In the genomic region with DNA sequence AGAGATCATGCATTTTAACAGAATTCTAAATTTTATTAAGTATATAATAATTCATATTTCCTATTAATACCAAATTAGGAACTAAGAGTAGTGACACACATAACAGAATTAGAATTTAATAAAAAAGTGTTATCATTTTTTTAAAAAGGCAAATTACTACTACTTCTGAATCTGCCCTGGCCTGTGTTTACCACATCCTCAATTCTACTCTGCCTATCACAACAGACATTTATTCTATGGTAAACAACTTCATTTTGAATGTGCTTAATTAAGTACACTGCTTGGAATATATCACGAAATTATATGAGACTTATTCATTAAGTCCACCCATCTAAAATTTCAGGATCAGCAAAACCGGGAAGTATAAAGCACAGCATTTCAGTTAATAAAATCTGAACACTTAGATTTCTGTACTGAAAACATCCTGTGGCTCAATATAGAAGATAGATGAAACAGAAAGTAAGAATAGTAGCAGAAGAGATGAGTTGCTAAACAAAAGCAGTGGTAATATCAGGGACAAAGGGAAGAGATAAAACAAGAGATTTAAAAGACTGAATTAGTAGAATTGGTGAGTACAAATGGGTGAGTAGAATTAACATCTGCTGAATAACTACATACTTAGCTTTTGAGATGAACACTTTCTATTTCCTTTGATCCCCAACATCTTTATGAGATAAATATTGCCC, we compare ENCODE assay signal across 12 cellular contexts. TPM values are rescaled to one million over a fixed set of nuclear protein-coding genes. Genes with fewer than 3 reads are reported as not detected.
DNase-seq lines count a peak whose midpoint lies in the region; ATAC-seq lines count a peak whose summit lies in the region.
"Had no signal": no experiment of that assay in that cellular context is flagged by ENCODE, and none has a peak within 500 bp of the region (broad histone marks: within the 10 kb centered on the region; RNA-seq: fewer than 3 reads in every experiment).

No MANE protein-coding gene starts in this region.

- peak overlapping the region; percentile 59 for H3K27ac Mint-ChIP-seq in activated naive CD8-positive, alpha-beta T cell treated with anti-CD3 and anti-CD28 coated beads, Interleukin-2, amount 10 ng/mL, durations not matched to agents 7 days and 5 days
- no peak overlapping the region for H3K27ac Mint-ChIP-seq in activated naive CD8-positive, alpha-beta T cell treated with anti-CD3 and anti-CD28 coated beads for 36 hours

- POLR2A ChIA-PET in activated naive CD8-positive, alpha-beta T cell treated with anti-CD3 and anti-CD28 coated beads, Interleukin-2, amount 10 ng/mL, durations not matched to agents 7 days and 5 days (lab: Charles Lee): no interaction called here

- ATAC-seq in activated naive CD8-positive, alpha-beta T cell treated with anti-CD3 and anti-CD28 coated beads, Interleukin-2, amount 10 ng/mL, durations not matched to agents 7 days and 5 days (ENCODE audit: low read depth): no peak
- peak; percentile 26 for ATAC-seq in HG02678 (IDR thresholded peaks at IDR 0.05; ENCODE audit: unreplicated experiment)

- no peaks in the 10 kb centered on the region for H3K27me3 Mint-ChIP-seq in activated naive CD8-positive, alpha-beta T cell treated with anti-CD3 and anti-CD28 coated beads, Interleukin-2, amount 10 ng/mL, durations not matched to agents 7 days and 5 days
- H3K27me3 Mint-ChIP-seq in activated naive CD8-positive, alpha-beta T cell treated with anti-CD3 and anti-CD28 coated beads for 36 hours: no peaks in the 10 kb centered on the region

- H3K4me1 Mint-ChIP-seq in activated naive CD8-positive, alpha-beta T cell treated with anti-CD3 and anti-CD28 coated beads, Interleukin-2, amount 10 ng/mL, durations not matched to agents 7 days and 5 days: peaks cover 23% of the 10 kb centered on the region
- H3K4me1 Mint-ChIP-seq in activated naive CD8-positive, alpha-beta T cell treated with anti-CD3 and anti-CD28 coated beads for 36 hours: peaks cover 24% of the 10 kb centered on the region

- H3K4me3 Mint-ChIP-seq in activated naive CD8-positive, alpha-beta T cell treated with anti-CD3 and anti-CD28 coated beads, Interleukin-2, amount 10 ng/mL, durations not matched to agents 7 days and 5 days: peak overlapping the region; percentile 62
- no peak overlapping the region for H3K4me3 Mint-ChIP-seq in activated naive CD8-positive, alpha-beta T cell treated with anti-CD3 and anti-CD28 coated beads for 36 hours

- no peaks in the 10 kb centered on the region for H3K9me3 Mint-ChIP-seq in activated naive CD8-positive, alpha-beta T cell treated with anti-CD3 and anti-CD28 coated beads, Interleukin-2, amount 10 ng/mL, durations not matched to agents 7 days and 5 days
- H3K9me3 Mint-ChIP-seq in activated naive CD8-positive, alpha-beta T cell treated with anti-CD3 and anti-CD28 coated beads for 36 hours: no peaks in the 10 kb centered on the region

- DNase-seq in activated naive CD8-positive, alpha-beta T cell treated with anti-CD3 and anti-CD28 coated beads, Interleukin-2, amount 10 ng/mL, durations not matched to agents 7 days and 5 days: no peak
- no peak for DNase-seq in activated naive CD8-positive, alpha-beta T cell treated with anti-CD3 and anti-CD28 coated beads for 36 hours
- DNase-seq in NAMALWA (ENCODE audit: low spot score): peak; percentile 35
- no peak for DNase-seq in SW480 (ENCODE audit: low spot score)
- DNase-seq in stimulated activated CD8-positive, alpha-beta memory T cell treated with anti-CD3 and anti-CD28 coated beads, Interleukin-4, amount 100 ng/mL, for 48 hours: no peak
- no peak for DNase-seq in NCI-H69 (lab: John Stamatoyannopoulos, UW)
- no peak for DNase-seq in NCI-H2196 (lab: John Stamatoyannopoulos, UW; ENCODE audit: unreplicated experiment)
- DNase-seq: foreskin fibroblast, midbrain, NCI-H1694, uterus had no signal

- H3K36me3 Mint-ChIP-seq in activated naive CD8-positive, alpha-beta T cell treated with anti-CD3 and anti-CD28 coated beads, Interleukin-2, amount 10 ng/mL, durations not matched to agents 7 days and 5 days: peaks cover 5% of the 10 kb centered on the region
- peaks cover 9% of the 10 kb centered on the region for H3K36me3 Mint-ChIP-seq in activated naive CD8-positive, alpha-beta T cell treated with anti-CD3 and anti-CD28 coated beads for 36 hours

RNA-seq across cellular contexts. Expression of gene SMC6, which starts 3.7 kb away (rescaled TPM):
- total RNA-seq in activated naive CD8-positive, alpha-beta T cell treated with anti-CD3 and anti-CD28 coated beads, Interleukin-2, amount 10 ng/mL, durations not matched to agents 7 days and 5 days: 10 to 100 TPM; 25.1 to 27.9 TPM
- 10 to 100 TPM; 22.5 TPM for total RNA-seq in activated naive CD8-positive, alpha-beta T cell treated with anti-CD3 and anti-CD28 coated beads for 36 hours

RNA-seq across cellular contexts. Expression of gene GEN1, which starts 4.0 kb away (rescaled TPM):
- 10 to 100 TPM; 30.6 to 31.1 TPM for total RNA-seq in activated naive CD8-positive, alpha-beta T cell treated with anti-CD3 and anti-CD28 coated beads, Interleukin-2, amount 10 ng/mL, durations not matched to agents 7 days and 5 days
- 10 to 100 TPM; 24.1 to 26.7 TPM for total RNA-seq in activated naive CD8-positive, alpha-beta T cell treated with anti-CD3 and anti-CD28 coated beads for 36 hours
